In genomic region chr7:116984917-116985316, GRCh38 we compare ENCODE assay signal across 8 cellular contexts. TPM values are rescaled to one million over a fixed set of nuclear protein-coding genes. Genes with fewer than 3 reads are reported as not detected.
DNase-seq lines count a peak whose midpoint lies in the region; ATAC-seq and TF ChIP-seq lines count a peak whose summit lies in the region.

No MANE protein-coding gene starts in this region.

- no peaks in the 10 kb centered on the region for H3K9me2 ChIP-seq in hepatocyte (replicated peaks; ENCODE audit: insufficient read depth)

- H3K4me2 ChIP-seq in hepatocyte: no peak overlapping the region

- no peak overlapping the region for H3K27ac Mint-ChIP-seq in activated T-helper 1 cell treated with anti-CD3 and anti-CD28 coated beads, Interleukin-12 subunit alpha, Interleukin-12 subunit beta, Interleukin-2, Interleukin-4 antibody, amounts not matched to agents 30 ng/mL and 10 ng/mL and 1 ng/mL, durations not matched to agents 14 hours and 24 hours and 36 hours

- intact Hi-C loops in activated T-helper 1 cell treated with anti-CD3 and anti-CD28 coated beads, Interleukin-12 subunit alpha, Interleukin-12 subunit beta, Interleukin-2, Interleukin-4 antibody, amounts not matched to agents 30 ng/mL and 10 ng/mL and 1 ng/mL, durations not matched to agents 14 hours and 24 hours and 36 hours (cut with micrococcal nuclease): loop anchor here (1.0 to 2.0 kb wide), 4 partner anchors 28 to 142 kb away; no protein-coding TSS in a partner anchor

- no peak for TF ChIP-seq EP300 in tibial nerve (IDR thresholded peaks at IDR 0.05)

- no peaks in the 10 kb centered on the region for H3K27me3 Mint-ChIP-seq in activated T-helper 1 cell treated with anti-CD3 and anti-CD28 coated beads, Interleukin-12 subunit alpha, Interleukin-12 subunit beta, Interleukin-2, Interleukin-4 antibody, amounts not matched to agents 30 ng/mL and 10 ng/mL and 1 ng/mL, durations not matched to agents 14 hours and 24 hours and 36 hours (ENCODE audit: insufficient read depth)

- H3K36me3 ChIP-seq in hepatocyte (replicated peaks; ENCODE audit: insufficient read depth, low read depth): no peaks in the 10 kb centered on the region
- no peaks in the 10 kb centered on the region for H3K36me3 ChIP-seq in tibial nerve

- peak; percentile 52 for ATAC-seq in GM21723 (IDR thresholded peaks at IDR 0.05; ENCODE audit: unreplicated experiment)
- ATAC-seq in GM18520 (IDR thresholded peaks at IDR 0.05; ENCODE audit: unreplicated experiment): no peak

- 53% methylated on average over 2 of the region's 2 CpGs for WGBS in hepatocyte (ENCODE audit: low lambda C conversion rate, missing lambda C conversion rate)
- 77 to 85% methylated on average over 2 of the region's 2 CpGs for WGBS in tibial nerve, 2 donors

- H3K4me1 ChIP-seq in hepatocyte (ENCODE audit: insufficient read depth) (no peaks in the 10 kb centered on the region), tibial nerve (no peaks in the 10 kb centered on the region)

- H3K9me3 ChIP-seq in hepatocyte (ENCODE audit: low read depth) (no peaks in the 10 kb centered on the region), tibial nerve (no peaks in the 10 kb centered on the region)

- no peak for TF ChIP-seq POLR2A in tibial nerve (IDR thresholded peaks at IDR 0.05)

- H2AFZ ChIP-seq in hepatocyte: no peak overlapping the region

- H3K27me3 ChIP-seq in hepatocyte (no peaks in the 10 kb centered on the region), tibial nerve (no peaks in the 10 kb centered on the region)

- H3K4me1 Mint-ChIP-seq in activated T-helper 1 cell treated with anti-CD3 and anti-CD28 coated beads, Interleukin-12 subunit alpha, Interleukin-12 subunit beta, Interleukin-2, Interleukin-4 antibody, amounts not matched to agents 30 ng/mL and 10 ng/mL and 1 ng/mL, durations not matched to agents 14 hours and 24 hours and 36 hours (ENCODE audit: low read depth): no peaks in the 10 kb centered on the region

- DNase-seq in EL (peak; percentile 25), NCI-H1417 (lab: John Stamatoyannopoulos, UW) (peak in 2 of 3 experiments; percentile 49 to 63), hepatocyte (ENCODE audit: low spot score) (peak; percentile 11), tibial nerve (ENCODE audit: low spot score in 2 of 2) (no peak)
- no peak for DNase-seq in activated T-helper 1 cell treated with anti-CD3 and anti-CD28 coated beads, Interleukin-12 subunit alpha, Interleukin-12 subunit beta, Interleukin-2, Interleukin-4 antibody, amounts not matched to agents 30 ng/mL and 10 ng/mL and 1 ng/mL, durations not matched to agents 14 hours and 24 hours and 36 hours (ENCODE audit: low spot score)

- no peak overlapping the region for H3K27ac ChIP-seq in VCaP
- no peak overlapping the region for H3K27ac ChIP-seq in hepatocyte
- no peak overlapping the region for H3K27ac ChIP-seq in tibial nerve

- H3K4me3 ChIP-seq in hepatocyte: no peak overlapping the region
- H3K4me3 ChIP-seq in tibial nerve: no peak overlapping the region

- no peak overlapping the region for H3K4me3 Mint-ChIP-seq in activated T-helper 1 cell treated with anti-CD3 and anti-CD28 coated beads, Interleukin-12 subunit alpha, Interleukin-12 subunit beta, Interleukin-2, Interleukin-4 antibody, amounts not matched to agents 30 ng/mL and 10 ng/mL and 1 ng/mL, durations not matched to agents 14 hours and 24 hours and 36 hours

- no peaks in the 10 kb centered on the region for H4K20me1 ChIP-seq in hepatocyte (ENCODE audit: insufficient read depth, poor library complexity, severe bottlenecking)

- TF ChIP-seq CTCF in VCaP (conservative IDR thresholded peaks at IDR 0.05) (peak; percentile 89), hepatocyte (IDR thresholded peaks at IDR 0.05; ENCODE audit: poor library complexity) (peak; percentile 74), tibial nerve (IDR thresholded peaks at IDR 0.05) (peak; percentile 44 to 62 (median 52))

- peaks cover 58% of the 10 kb centered on the region for H3K79me2 ChIP-seq in hepatocyte

- no peaks in the 10 kb centered on the region for H3K36me3 Mint-ChIP-seq in activated T-helper 1 cell treated with anti-CD3 and anti-CD28 coated beads, Interleukin-12 subunit alpha, Interleukin-12 subunit beta, Interleukin-2, Interleukin-4 antibody, amounts not matched to agents 30 ng/mL and 10 ng/mL and 1 ng/mL, durations not matched to agents 14 hours and 24 hours and 36 hours (ENCODE audit: low read depth)

- no peaks in the 10 kb centered on the region for H3K9me3 Mint-ChIP-seq in activated T-helper 1 cell treated with anti-CD3 and anti-CD28 coated beads, Interleukin-12 subunit alpha, Interleukin-12 subunit beta, Interleukin-2, Interleukin-4 antibody, amounts not matched to agents 30 ng/mL and 10 ng/mL and 1 ng/mL, durations not matched to agents 14 hours and 24 hours and 36 hours

RNA-seq across cellular contexts. Expression of gene ST7, which starts 31.6 kb away (rescaled TPM):
- total RNA-seq in hepatocyte: 28.3 and 38.5 TPM in 2 replicates
- polyA plus RNA-seq in hepatocyte: 31.2 and 35.7 TPM in 2 replicates
- total RNA-seq in tibial nerve: 10 to 100 TPM; 13.5 to 24.9 (median 18.6) TPM
- total RNA-seq in activated T-helper 1 cell treated with anti-CD3 and anti-CD28 coated beads, Interleukin-12 subunit alpha, Interleukin-12 subunit beta, Interleukin-2, Interleukin-4 antibody, amounts not matched to agents 30 ng/mL and 10 ng/mL and 1 ng/mL, durations not matched to agents 14 hours and 24 hours and 36 hours: 4.5 and 5.8 TPM in 2 replicates

Comparison
In these comparisons a context has a peak if more than half of its experiments do, and no peak if none do; other contexts are left out.
1. DNase-seq: peak in EL (single experiment), NCI-H1417 (2 of 3) and hepatocyte (single experiment); none in tibial nerve (0 of 2) and activated T-helper 1 cell treated with anti-CD3 and anti-CD28 coated beads, Interleukin-12 subunit alpha, Interleukin-12 subunit beta, Interleukin-2, Interleukin-4 antibody, amounts not matched to agents 30 ng/mL and 10 ng/mL and 1 ng/mL, durations not matched to agents 14 hours and 24 hours and 36 hours (single experiment).
2. Peak in every context shown above with its lines, with median percentiles within 50 percentile points of each other: CTCF ChIP-seq.